Comparison of ENCODE assay signal across 18 cellular contexts in the genomic region with DNA sequence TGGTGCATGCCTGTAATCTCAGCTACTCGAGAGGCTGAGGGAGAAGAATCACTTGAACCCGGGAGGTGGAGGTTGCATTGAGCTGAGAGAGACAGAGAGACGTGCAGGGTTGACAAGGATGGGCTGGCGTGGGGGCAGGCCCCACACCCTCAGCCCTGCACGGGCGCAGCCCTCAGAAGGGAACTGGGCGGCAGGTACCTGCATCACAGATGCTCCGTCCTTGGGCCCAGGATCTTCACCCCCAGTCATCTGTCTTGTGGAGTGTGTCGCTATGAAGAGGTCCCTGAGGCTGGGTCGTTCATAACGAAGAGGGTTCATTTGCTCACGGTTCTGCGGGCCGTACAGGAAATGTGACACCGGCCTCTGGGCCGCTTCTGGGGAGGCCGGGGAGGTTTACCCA. TPM values are rescaled to one million over a fixed set of nuclear protein-coding genes. Genes with fewer than 3 reads are reported as not detected.
DNase-seq lines count a peak whose midpoint lies in the region; ATAC-seq and TF ChIP-seq lines count a peak whose summit lies in the region.
"Had no signal": no experiment of that assay in that cellular context is flagged by ENCODE, and none has a peak within 500 bp of the region (broad histone marks: within the 10 kb centered on the region; RNA-seq: fewer than 3 reads in every experiment).

No MANE protein-coding gene starts in this region.

- intact Hi-C loops in Right ventricle myocardium inferior (cut with DNase I): no loop called here
- intact Hi-C loops in right cardiac atrium (cut with DNase I): no loop called here
- intact Hi-C loops in activated T-helper 2 cell treated with anti-CD3 and anti-CD28 coated beads, Interferon-gamma antibody, Interleukin-2, Interleukin-4, amounts not matched to agents 10 μg/mL and 5 μg/mL and 100 μg/mL, durations not matched to agents 14 hours and 24 hours and 36 hours (cut with micrococcal nuclease): no loop called here
- intact Hi-C loops in upper lobe of right lung (cut with DNase I): no loop called here
- intact Hi-C loops in activated CD4-positive, alpha-beta memory T cell treated with anti-CD3 and anti-CD28 coated beads for 36 hours (cut with micrococcal nuclease): no loop called here

- H3K4me3 ChIP-seq in right cardiac atrium (ENCODE audit: low read length) (no peak overlapping the region), upper lobe of right lung (no peak overlapping the region)
- H3K4me3 ChIP-seq: A549, GM23338, HAP-1 had no signal

- DNase-seq in Right ventricle myocardium inferior (ENCODE audit: missing footprints) (peak; percentile 14), right cardiac atrium (no peak), nephron progenitor cell (no peak), upper lobe of right lung (peak; percentile 46), mesothelial cell of epicardium (ENCODE audit: low spot score in 2 of 2, unreplicated experiment in 2 of 2) (no peak)
- no peak for DNase-seq in activated T-helper 2 cell treated with anti-CD3 and anti-CD28 coated beads, Interferon-gamma antibody, Interleukin-2, Interleukin-4, amounts not matched to agents 10 μg/mL and 5 μg/mL and 100 μg/mL, durations not matched to agents 14 hours and 24 hours and 36 hours (ENCODE audit: low spot score)
- no peak for DNase-seq in activated CD4-positive, alpha-beta memory T cell treated with anti-CD3 and anti-CD28 coated beads for 36 hours
- no peak for DNase-seq in activated T-cell treated with anti-CD3 and anti-CD28 coated beads, Interleukin-2, amount 50 U/mL, for 1 hour
- DNase-seq: BE2C; CD8-positive, alpha-beta T cell; COR-L47; DMS153; GF-D8 had no signal

- ATAC-seq in Right ventricle myocardium inferior (no peak), right cardiac atrium (no peak), upper lobe of right lung (no peak)
- ATAC-seq: A549; CD8-positive, alpha-beta T cell had no signal

- H3K27me3 ChIP-seq in right cardiac atrium (ENCODE audit: control insufficient read depth, insufficient read depth) (no peaks in the 10 kb centered on the region), upper lobe of right lung (peaks cover 7% of the 10 kb centered on the region)
- H3K27me3 ChIP-seq: BE2C had no signal

- peaks cover 8% of the 10 kb centered on the region for H3K9me3 Mint-ChIP-seq in activated T-helper 2 cell treated with anti-CD3 and anti-CD28 coated beads, Interferon-gamma antibody, Interleukin-2, Interleukin-4, amounts not matched to agents 10 μg/mL and 5 μg/mL and 100 μg/mL, durations not matched to agents 14 hours and 24 hours and 36 hours
- H3K9me3 Mint-ChIP-seq in nephron progenitor cell (peaks cover 23% of the 10 kb centered on the region), mesothelial cell of epicardium (peaks cover 8% of the 10 kb centered on the region)
- peaks cover 9% of the 10 kb centered on the region for H3K9me3 Mint-ChIP-seq in activated CD4-positive, alpha-beta memory T cell treated with anti-CD3 and anti-CD28 coated beads for 36 hours
- H3K9me3 Mint-ChIP-seq: CD8-positive, alpha-beta T cell had no signal

- H3K9me3 ChIP-seq in right cardiac atrium (ENCODE audit: control insufficient read depth, low read length) (no peaks in the 10 kb centered on the region), upper lobe of right lung (no peaks in the 10 kb centered on the region)
- H3K9me3 ChIP-seq: A549, BE2C had no signal

- POLR2A ChIA-PET in activated CD4-positive, alpha-beta memory T cell treated with anti-CD3 and anti-CD28 coated beads for 36 hours (lab: Charles Lee): no interaction called here

- TF ChIP-seq CTCF in nephron progenitor cell (IDR thresholded peaks at IDR 0.05) (no peak), upper lobe of right lung (IDR thresholded peaks at IDR 0.05) (no peak), mesothelial cell of epicardium (IDR thresholded peaks at IDR 0.05; ENCODE audit: unreplicated experiment) (no peak)

- H3K4me1 ChIP-seq in right cardiac atrium (ENCODE audit: control insufficient read depth, insufficient read depth, low read length) (no peaks in the 10 kb centered on the region), upper lobe of right lung (no peaks in the 10 kb centered on the region)
- H3K4me1 ChIP-seq: A549, BE2C had no signal

- no peaks in the 10 kb centered on the region for H3K36me3 ChIP-seq in upper lobe of right lung
- H3K36me3 ChIP-seq: BE2C, HAP-1 had no signal

- peaks cover 6% of the 10 kb centered on the region for H3K36me3 Mint-ChIP-seq in activated T-helper 2 cell treated with anti-CD3 and anti-CD28 coated beads, Interferon-gamma antibody, Interleukin-2, Interleukin-4, amounts not matched to agents 10 μg/mL and 5 μg/mL and 100 μg/mL, durations not matched to agents 14 hours and 24 hours and 36 hours (ENCODE audit: low read depth)
- H3K36me3 Mint-ChIP-seq in nephron progenitor cell (ENCODE audit: low read depth): no peaks in the 10 kb centered on the region
- peaks cover 4% of the 10 kb centered on the region for H3K36me3 Mint-ChIP-seq in activated CD4-positive, alpha-beta memory T cell treated with anti-CD3 and anti-CD28 coated beads for 36 hours
- no peaks in the 10 kb centered on the region for H3K36me3 Mint-ChIP-seq in mesothelial cell of epicardium
- H3K36me3 Mint-ChIP-seq: CD8-positive, alpha-beta T cell had no signal

- peaks cover 6% of the 10 kb centered on the region for H3K4me1 Mint-ChIP-seq in activated T-helper 2 cell treated with anti-CD3 and anti-CD28 coated beads, Interferon-gamma antibody, Interleukin-2, Interleukin-4, amounts not matched to agents 10 μg/mL and 5 μg/mL and 100 μg/mL, durations not matched to agents 14 hours and 24 hours and 36 hours (ENCODE audit: low read depth)
- H3K4me1 Mint-ChIP-seq in nephron progenitor cell (peaks cover 49% of the 10 kb centered on the region), mesothelial cell of epicardium (peaks cover 9% of the 10 kb centered on the region)
- peaks cover 9% of the 10 kb centered on the region for H3K4me1 Mint-ChIP-seq in activated CD4-positive, alpha-beta memory T cell treated with anti-CD3 and anti-CD28 coated beads for 36 hours (ENCODE audit: low read depth)

- peak overlapping the region; percentile 46 for H3K27ac Mint-ChIP-seq in activated T-helper 2 cell treated with anti-CD3 and anti-CD28 coated beads, Interferon-gamma antibody, Interleukin-2, Interleukin-4, amounts not matched to agents 10 μg/mL and 5 μg/mL and 100 μg/mL, durations not matched to agents 14 hours and 24 hours and 36 hours
- H3K27ac Mint-ChIP-seq in nephron progenitor cell (no peak overlapping the region), mesothelial cell of epicardium (no peak overlapping the region)
- no peak overlapping the region for H3K27ac Mint-ChIP-seq in activated CD4-positive, alpha-beta memory T cell treated with anti-CD3 and anti-CD28 coated beads for 36 hours
- H3K27ac Mint-ChIP-seq: CD8-positive, alpha-beta T cell; GM23338 had no signal

- CTCF ChIA-PET in activated CD4-positive, alpha-beta memory T cell treated with anti-CD3 and anti-CD28 coated beads for 36 hours (lab: Charles Lee): no interaction called here

- H3K27me3 Mint-ChIP-seq in activated T-helper 2 cell treated with anti-CD3 and anti-CD28 coated beads, Interferon-gamma antibody, Interleukin-2, Interleukin-4, amounts not matched to agents 10 μg/mL and 5 μg/mL and 100 μg/mL, durations not matched to agents 14 hours and 24 hours and 36 hours (ENCODE audit: low read depth): peaks cover 17% of the 10 kb centered on the region
- H3K27me3 Mint-ChIP-seq in nephron progenitor cell (ENCODE audit: low read depth, poor library complexity) (peaks cover 20% of the 10 kb centered on the region), mesothelial cell of epicardium (ENCODE audit: low read depth) (peaks cover 12% of the 10 kb centered on the region)
- peaks cover 28% of the 10 kb centered on the region for H3K27me3 Mint-ChIP-seq in activated CD4-positive, alpha-beta memory T cell treated with anti-CD3 and anti-CD28 coated beads for 36 hours

- no peak overlapping the region for H3K4me3 Mint-ChIP-seq in activated T-helper 2 cell treated with anti-CD3 and anti-CD28 coated beads, Interferon-gamma antibody, Interleukin-2, Interleukin-4, amounts not matched to agents 10 μg/mL and 5 μg/mL and 100 μg/mL, durations not matched to agents 14 hours and 24 hours and 36 hours (ENCODE audit: low read depth)
- peak overlapping the region; percentile 34 for H3K4me3 Mint-ChIP-seq in nephron progenitor cell
- H3K4me3 Mint-ChIP-seq in activated CD4-positive, alpha-beta memory T cell treated with anti-CD3 and anti-CD28 coated beads for 36 hours: no peak overlapping the region
- H3K4me3 Mint-ChIP-seq in mesothelial cell of epicardium: no peak overlapping the region
- H3K4me3 Mint-ChIP-seq: CD8-positive, alpha-beta T cell; GM23338 had no signal

- 80% methylated on average over 17 of the region's 17 CpGs for WGBS in right cardiac atrium

- H3K27ac ChIP-seq in right cardiac atrium (ENCODE audit: low read length) (no peak overlapping the region), upper lobe of right lung (no peak overlapping the region)
- H3K27ac ChIP-seq: A549, C4-2B had no signal

RNA-seq across cellular contexts. Expression of a gene that starts 20.3 kb away (rescaled TPM):
- total RNA-seq in Right ventricle myocardium inferior (1.0 TPM), right cardiac atrium (1 to 10 TPM in 1 of 4 donors, under 1 TPM in 3; 0.35 to 1.2 (median 0.63) TPM), upper lobe of right lung (2.6 TPM), mesothelial cell of epicardium (7.8 to 8.1 TPM (median 7.9 TPM) in 3 replicates)
- 0.79 TPM for polyA plus RNA-seq in right cardiac atrium
- total RNA-seq in activated T-helper 2 cell treated with anti-CD3 and anti-CD28 coated beads, Interferon-gamma antibody, Interleukin-2, Interleukin-4, amounts not matched to agents 10 μg/mL and 5 μg/mL and 100 μg/mL, durations not matched to agents 14 hours and 24 hours and 36 hours: 0.14 and 0.23 TPM in 2 replicates
- total RNA-seq in activated CD4-positive, alpha-beta memory T cell treated with anti-CD3 and anti-CD28 coated beads for 36 hours: under 1 TPM; 0.33 to 0.44 TPM
- total RNA-seq: CD8-positive, alpha-beta T cell; HepG2 had no signal
- polyA plus RNA-seq: HepG2 had no signal

RNA-seq across cellular contexts. Expression of a gene that starts 44.1 kb away (rescaled TPM):
- total RNA-seq in Right ventricle myocardium inferior: 16.3 TPM
- total RNA-seq in right cardiac atrium: 10 to 100 TPM; 14.7 to 23.1 (median 18.9) TPM
- polyA plus RNA-seq in right cardiac atrium: 15.1 TPM
- total RNA-seq in activated T-helper 2 cell treated with anti-CD3 and anti-CD28 coated beads, Interferon-gamma antibody, Interleukin-2, Interleukin-4, amounts not matched to agents 10 μg/mL and 5 μg/mL and 100 μg/mL, durations not matched to agents 14 hours and 24 hours and 36 hours: 29.2 and 30.5 TPM in 2 replicates
- 43.1 TPM for total RNA-seq in upper lobe of right lung
- total RNA-seq in activated CD4-positive, alpha-beta memory T cell treated with anti-CD3 and anti-CD28 coated beads for 36 hours: 10 to 100 TPM; 22.1 to 23.1 TPM
- 47.1 to 50.5 TPM (median 47.6 TPM) in 3 replicates for total RNA-seq in mesothelial cell of epicardium

Comparison
In these comparisons a context has a peak if more than half of its experiments do, and no peak if none do; other contexts are left out.
1. DNase-seq: peak in Right ventricle myocardium inferior (single experiment) and upper lobe of right lung (single experiment); none in right cardiac atrium (0 of 3), activated T-helper 2 cell treated with anti-CD3 and anti-CD28 coated beads, Interferon-gamma antibody, Interleukin-2, Interleukin-4, amounts not matched to agents 10 μg/mL and 5 μg/mL and 100 μg/mL, durations not matched to agents 14 hours and 24 hours and 36 hours (single experiment), nephron progenitor cell (single experiment), activated CD4-positive, alpha-beta memory T cell treated with anti-CD3 and anti-CD28 coated beads for 36 hours (single experiment), mesothelial cell of epicardium (0 of 2) and activated T-cell treated with anti-CD3 and anti-CD28 coated beads, Interleukin-2, amount 50 U/mL, for 1 hour (single experiment).